ENCODE assay signal across 8 cellular contexts in genomic region chr14:39432619-39433451, GRCh38. TPM values are rescaled to one million over a fixed set of nuclear protein-coding genes. Genes with fewer than 3 reads are reported as not detected.
A peak's percentile ranks its signal among the peaks of the same experiment; 100 is the strongest.
DNase-seq lines count a peak whose midpoint lies in the region; ATAC-seq and TF ChIP-seq lines count a peak whose summit lies in the region.

No MANE protein-coding gene starts in this region.

- H3K36me3 Mint-ChIP-seq in GM23338 (ENCODE audit: low read depth): no peaks in the 10 kb centered on the region
- peaks cover 6% of the 10 kb centered on the region for H3K36me3 Mint-ChIP-seq in activated naive CD4-positive, alpha-beta T cell treated with anti-CD3 and anti-CD28 coated beads for 36 hours (ENCODE audit: low read depth)

- TF ChIP-seq CTCF in GM23338 (conservative IDR thresholded peaks at IDR 0.05; ENCODE audit: low read depth in 2 of 2) (peak in 1 of 2 experiments; percentile 19; a peak in 1 of 4 replicates), Peyer's patch (IDR thresholded peaks at IDR 0.05) (peak in 4 of 6 experiments; percentile 8 to 40 (median 22)), thyroid gland (IDR thresholded peaks at IDR 0.05) (peak in 4 of 6 experiments; percentile 4 to 37 (median 24))

- no peak overlapping the region for H2BK15ac ChIP-seq in neuronal stem cell (ENCODE audit: low read length)

- peak overlapping the region; percentile 76 for H2BK5ac ChIP-seq in neuronal stem cell (ENCODE audit: low read length)

- no peaks in the 10 kb centered on the region for H3K9me3 ChIP-seq in KOPT-K1 (ENCODE audit: insufficient read depth, low read length, poor library complexity, severe bottlenecking)
- H3K9me3 ChIP-seq in Peyer's patch: no peaks in the 10 kb centered on the region
- no peaks in the 10 kb centered on the region for H3K9me3 ChIP-seq in neuronal stem cell (replicated peaks in 1 of 2; ENCODE audit: control insufficient read depth in 2 of 2, insufficient read depth in 1 of 2, low read depth in 1 of 2, low read length in 2 of 2)
- no peaks in the 10 kb centered on the region for H3K9me3 ChIP-seq in thyroid gland

- peak; percentile 65 to 82 for TF ChIP-seq POLR2A in Peyer's patch (IDR thresholded peaks at IDR 0.05)
- peak in 1 of 2 donors; percentile 92 for TF ChIP-seq POLR2A in thyroid gland (IDR thresholded peaks at IDR 0.05)

- H3K79me1 ChIP-seq in neuronal stem cell (ENCODE audit: low read depth, low read length): peaks cover 6% of the 10 kb centered on the region

- H3K4me1 ChIP-seq in GM23338 (ENCODE audit: insufficient read depth) (peaks cover 16% of the 10 kb centered on the region; the same call in 1 of the 2 replicates), Peyer's patch (peaks cover 0 to 31% (median 12%) of the 10 kb centered on the region in 4 donors), neuronal stem cell (ENCODE audit: control insufficient read depth in 2 of 2, insufficient read depth in 1 of 2, low read depth in 1 of 2, low read length in 2 of 2) (peaks cover 4 to 16% of the 10 kb centered on the region in 2 donors), thyroid gland (peaks cover 29% of the 10 kb centered on the region in 2 donors)

- no peak overlapping the region for H3K14ac ChIP-seq in neuronal stem cell (ENCODE audit: low read length)

- H2AFZ ChIP-seq in GM23338: peak overlapping the region; percentile 69
- H2AFZ ChIP-seq in neuronal stem cell (ENCODE audit: low read length): peak overlapping the region; percentile 95

- H3K4me3 Mint-ChIP-seq in GM23338: peak overlapping the region; percentile 100
- peak overlapping the region; percentile 100 for H3K4me3 Mint-ChIP-seq in activated naive CD4-positive, alpha-beta T cell treated with anti-CD3 and anti-CD28 coated beads for 36 hours

- ATAC-seq in GM23338: peak; percentile 89

- DNase-seq in GDM1 (lab: John Stamatoyannopoulos, UW): peak; percentile 68
- peak; percentile 88 for DNase-seq in GM23338 (ENCODE audit: low spot score)
- peak; percentile 89 to 96 (median 96) for DNase-seq in Peyer's patch
- peak; percentile 79 for DNase-seq in activated naive CD4-positive, alpha-beta T cell treated with anti-CD3 and anti-CD28 coated beads for 36 hours
- DNase-seq in germinal center (ENCODE audit: low spot score): peak; percentile 67
- DNase-seq in neuronal stem cell (ENCODE audit: low spot score): peak; percentile 82
- DNase-seq in thyroid gland: peak; percentile 95 to 97

- H3K79me2 ChIP-seq in GM23338 (replicated peaks; ENCODE audit: insufficient read depth): peaks cover 38% of the 10 kb centered on the region

- no peak overlapping the region for H4K8ac ChIP-seq in neuronal stem cell (ENCODE audit: low read depth, low read length)

- H3K4ac ChIP-seq in neuronal stem cell (ENCODE audit: low read length): no peak overlapping the region

- peaks cover 4% of the 10 kb centered on the region for H3K27me3 Mint-ChIP-seq in GM23338 (ENCODE audit: insufficient read depth, low read depth, poor library complexity)
- no peaks in the 10 kb centered on the region for H3K27me3 Mint-ChIP-seq in activated naive CD4-positive, alpha-beta T cell treated with anti-CD3 and anti-CD28 coated beads for 36 hours (ENCODE audit: low read depth)

- H3K18ac ChIP-seq in neuronal stem cell (ENCODE audit: low read length): no peak overlapping the region

- intact Hi-C loops in activated naive CD4-positive, alpha-beta T cell treated with anti-CD3 and anti-CD28 coated beads for 36 hours (cut with micrococcal nuclease): loop anchor here (1.0 to 2.0 kb wide), 12 partner anchors 13 to 1368 kb away; partner anchors contain the start of genes GEMIN2, PNN, SEC23A and TRAPPC6B
- intact Hi-C loops in thyroid gland (cut with DNase I): no loop called here

- H3K9ac ChIP-seq in neuronal stem cell (ENCODE audit: low read depth, low read length, poor library complexity): peak overlapping the region; percentile 87

- H2AK5ac ChIP-seq in neuronal stem cell (ENCODE audit: low read depth, low read length): no peak overlapping the region

- H3K4me3 ChIP-seq in GM23338 (peak overlapping the region; percentile 75), Peyer's patch (peak overlapping the region; percentile 95 to 100 (median 98)), neuronal stem cell (ENCODE audit: low read length in 2 of 2) (peak overlapping the region; percentile 75 to 91), thyroid gland (replicated peaks in 1 of 3) (peak overlapping the region in 2 of 3 donors; percentile 67 to 90)

- no peaks in the 10 kb centered on the region for H3K9me2 ChIP-seq in GM23338 (ENCODE audit: insufficient read depth)

- H3K9me3 Mint-ChIP-seq in GM23338: no peaks in the 10 kb centered on the region
- H3K9me3 Mint-ChIP-seq in activated naive CD4-positive, alpha-beta T cell treated with anti-CD3 and anti-CD28 coated beads for 36 hours: no peaks in the 10 kb centered on the region

- no peak overlapping the region for H3K23ac ChIP-seq in neuronal stem cell (ENCODE audit: low read depth, low read length, poor library complexity)

- peak overlapping the region; percentile 99 for H3K27ac ChIP-seq in GM23338 (ENCODE audit: low read depth)
- peak overlapping the region; percentile 86 for H3K27ac ChIP-seq in KOPT-K1 (ENCODE audit: low read depth, low read length, poor library complexity, severe bottlenecking)
- H3K27ac ChIP-seq in Peyer's patch: peak overlapping the region; percentile 95 to 100 (median 99)
- H3K27ac ChIP-seq in neuronal stem cell (replicated peaks; ENCODE audit: low read length): peak overlapping the region; percentile 90
- H3K27ac ChIP-seq in thyroid gland: peak overlapping the region; percentile 80 to 98 (median 98)

- no peaks in the 10 kb centered on the region for H3F3A ChIP-seq in GM23338 (replicated peaks; ENCODE audit: low read depth)

- no peaks in the 10 kb centered on the region for H3K27me3 ChIP-seq in GM23338 (ENCODE audit: insufficient read depth)
- no peaks in the 10 kb centered on the region for H3K27me3 ChIP-seq in Peyer's patch
- peaks cover 0 to 2% (median 0%) of the 10 kb centered on the region in 3 experiments for H3K27me3 ChIP-seq in neuronal stem cell (ENCODE audit: control insufficient read depth in 3 of 3, insufficient read depth in 3 of 3, low read depth in 1 of 3, low read length in 3 of 3)
- no peaks in the 10 kb centered on the region for H3K27me3 ChIP-seq in thyroid gland

- no peaks in the 10 kb centered on the region for H3K36me3 ChIP-seq in GM23338 (ENCODE audit: insufficient read depth)
- no peaks in the 10 kb centered on the region for H3K36me3 ChIP-seq in KOPT-K1 (ENCODE audit: insufficient read depth, low read length)
- H3K36me3 ChIP-seq in Peyer's patch: no peaks in the 10 kb centered on the region
- no peaks in the 10 kb centered on the region for H3K36me3 ChIP-seq in neuronal stem cell (replicated peaks in 1 of 2; ENCODE audit: control insufficient read depth in 2 of 2, insufficient read depth in 2 of 2, low read length in 2 of 2)
- H3K36me3 ChIP-seq in thyroid gland: no peaks in the 10 kb centered on the region

- WGBS in neuronal stem cell (ENCODE audit: extremely low coverage in 2 of 2, insufficient read length in 2 of 2, insufficient replicate concordance in 1 of 2), 2 donors: no CpG with 5 or more reads among the region's 38 CpGs
- WGBS in thyroid gland, 2 donors: 0 to 1% methylated on average over 9 to 23 of the region's 38 CpGs

- peaks cover 17% of the 10 kb centered on the region for H3K4me1 Mint-ChIP-seq in GM23338
- peaks cover 35% of the 10 kb centered on the region for H3K4me1 Mint-ChIP-seq in activated naive CD4-positive, alpha-beta T cell treated with anti-CD3 and anti-CD28 coated beads for 36 hours (ENCODE audit: low read depth)

- H4K20me1 ChIP-seq in GM23338 (replicated peaks; ENCODE audit: insufficient read depth): peaks cover 11% of the 10 kb centered on the region; the same call in 1 of the 2 replicates

- peak overlapping the region; percentile 98 for H3K27ac Mint-ChIP-seq in GM23338
- H3K27ac Mint-ChIP-seq in activated naive CD4-positive, alpha-beta T cell treated with anti-CD3 and anti-CD28 coated beads for 36 hours: peak overlapping the region; percentile 95

- H3K4me2 ChIP-seq in GM23338: peak overlapping the region; percentile 86
- H3K4me2 ChIP-seq in neuronal stem cell (ENCODE audit: insufficient read depth, low read length, poor library complexity, severe bottlenecking): peak overlapping the region; percentile 44

- H2BK120ac ChIP-seq in neuronal stem cell (ENCODE audit: low read depth, low read length): no peak overlapping the region

- no peak overlapping the region for H4K91ac ChIP-seq in neuronal stem cell (ENCODE audit: low read depth, low read length, poor library complexity)

- no peak overlapping the region for H2BK12ac ChIP-seq in neuronal stem cell (ENCODE audit: low read length)

- CTCF ChIA-PET in activated naive CD4-positive, alpha-beta T cell treated with anti-CD3 and anti-CD28 coated beads for 36 hours (lab: Charles Lee): interaction anchor here (0.6 to 2.0 kb wide), 3 partner anchors 11 to 201 kb away, joined by 4 to 11 read pairs (median 4); no protein-coding TSS in a partner anchor

TF ChIP-seq in GM23338, 12 proteins besides CTCF, POLR2A, EP300 and RAD21 (continues in another document):
- peak; percentile 81 for TF ChIP-seq POLR2AphosphoS5 (IDR thresholded peaks at IDR 0.05; ENCODE audit: low read depth)

RNA-seq across cellular contexts. Expression of gene FBXO33, which starts 0.6 kb away (rescaled TPM):
- 13.1 and 13.4 TPM in 2 replicates for total RNA-seq in GM23338 (2014; rRNA removed; shearing (Covaris generic))
- 6.7 and 7.0 TPM in 2 replicates for polyA plus RNA-seq in GM23338 (2016; fragmentation: Nextera tagmentation; extraction: Ambion mirVana)
- 10 to 100 TPM in 2 of 4 donors, 1 to 10 TPM in 2; 6.2 to 15.8 (median 8.5) TPM for total RNA-seq in Peyer's patch
- total RNA-seq in activated naive CD4-positive, alpha-beta T cell treated with anti-CD3 and anti-CD28 coated beads for 36 hours: 10 to 100 TPM; 16.1 to 16.4 TPM
- polyA plus RNA-seq in neuronal stem cell (2013, experiment 1 of 2): 14.6 TPM
- polyA plus RNA-seq in neuronal stem cell (2013, experiment 2 of 2): 14.4 TPM
- total RNA-seq in thyroid gland: 10 to 100 TPM; 27.4 to 40.2 (median 33.5) TPM

Comparison
In these comparisons a context has a peak if more than half of its experiments do, and no peak if none do; other contexts are left out.
1. Peak in every context shown above with its lines: DNase-seq, ATAC-seq, H3K4me3 ChIP-seq and H3K27ac ChIP-seq.